ENCODE assay signal across 1 cellular context in genomic region chr1:95122151-95122697, GRCh38.
TF ChIP-seq lines count a peak whose summit lies in the region.

No MANE protein-coding gene starts in this region.

TF ChIP-seq in HepG2, 621 proteins besides CTCF, POLR2A, EP300 and RAD21 (continued from another document and continues in another):
- TF ChIP-seq AHDC1 (CRISPR knock-in tag; IDR thresholded peaks at IDR 0.05; ENCODE audit: borderline replicate concordance) = peak; percentile 97
- peak; percentile 97 for TF ChIP-seq NCOR1 (IDR thresholded peaks at IDR 0.05; ENCODE audit: borderline replicate concordance, low read length)
- no peak for TF ChIP-seq STAT5B (CRISPR knock-in tag; IDR thresholded peaks at IDR 0.05)
- TF ChIP-seq, protein P1, sequence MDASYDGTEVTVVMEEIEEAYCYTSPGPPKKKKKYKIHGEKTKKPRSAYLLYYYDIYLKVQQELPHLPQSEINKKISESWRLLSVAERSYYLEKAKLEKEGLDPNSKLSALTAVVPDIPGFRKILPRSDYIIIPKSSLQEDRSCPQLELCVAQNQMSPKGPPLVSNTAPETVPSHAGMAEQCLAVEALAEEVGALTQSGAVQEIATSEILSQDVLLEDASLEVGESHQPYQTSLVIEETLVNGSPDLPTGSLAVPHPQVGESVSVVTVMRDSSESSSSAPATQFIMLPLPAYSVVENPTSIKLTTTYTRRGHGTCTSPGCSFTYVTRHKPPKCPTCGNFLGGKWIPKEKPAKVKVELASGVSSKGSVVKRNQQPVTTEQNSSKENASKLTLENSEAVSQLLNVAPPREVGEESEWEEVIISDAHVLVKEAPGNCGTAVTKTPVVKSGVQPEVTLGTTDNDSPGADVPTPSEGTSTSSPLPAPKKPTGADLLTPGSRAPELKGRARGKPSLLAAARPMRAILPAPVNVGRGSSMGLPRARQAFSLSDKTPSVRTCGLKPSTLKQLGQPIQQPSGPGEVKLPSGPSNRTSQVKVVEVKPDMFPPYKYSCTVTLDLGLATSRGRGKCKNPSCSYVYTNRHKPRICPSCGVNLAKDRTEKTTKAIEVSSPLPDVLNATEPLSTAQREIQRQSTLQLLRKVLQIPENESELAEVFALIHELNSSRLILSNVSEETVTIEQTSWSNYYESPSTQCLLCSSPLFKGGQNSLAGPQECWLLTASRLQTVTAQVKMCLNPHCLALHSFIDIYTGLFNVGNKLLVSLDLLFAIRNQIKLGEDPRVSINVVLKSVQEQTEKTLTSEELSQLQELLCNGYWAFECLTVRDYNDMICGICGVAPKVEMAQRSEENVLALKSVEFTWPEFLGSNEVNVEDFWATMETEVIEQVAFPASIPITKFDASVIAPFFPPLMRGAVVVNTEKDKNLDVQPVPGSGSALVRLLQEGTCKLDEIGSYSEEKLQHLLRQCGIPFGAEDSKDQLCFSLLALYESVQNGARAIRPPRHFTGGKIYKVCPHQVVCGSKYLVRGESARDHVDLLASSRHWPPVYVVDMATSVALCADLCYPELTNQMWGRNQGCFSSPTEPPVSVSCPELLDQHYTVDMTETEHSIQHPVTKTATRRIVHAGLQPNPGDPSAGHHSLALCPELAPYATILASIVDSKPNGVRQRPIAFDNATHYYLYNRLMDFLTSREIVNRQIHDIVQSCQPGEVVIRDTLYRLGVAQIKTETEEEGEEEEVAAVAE (CRISPR knock-in tag; IDR thresholded peaks at IDR 0.05; ENCODE audit: borderline replicate concordance) = peak; percentile 32; the same call in 1 of the 2 replicates
- peak; percentile 38; the same call in 1 of the 2 replicates for TF ChIP-seq ZNF3 (CRISPR knock-in tag; IDR thresholded peaks at IDR 0.05)
- TF ChIP-seq CCAR2 (optimal IDR thresholded peaks at IDR 0.05; ENCODE audit: low read depth, low read length) = no peak
- no peak for TF ChIP-seq ZNF616 (CRISPR knock-in tag; IDR thresholded peaks at IDR 0.05; ENCODE audit: low read depth)
- no peak for TF ChIP-seq CC2D1A (CRISPR knock-in tag; IDR thresholded peaks at IDR 0.05)
- TF ChIP-seq ZNF367 (CRISPR knock-in tag; IDR thresholded peaks at IDR 0.05; ENCODE audit: borderline replicate concordance) = no peak
- TF ChIP-seq ZBED4 (CRISPR knock-in tag; IDR thresholded peaks at IDR 0.05; ENCODE audit: borderline replicate concordance) = 0 out of 2 replicates have a peak, but pooled peaks have one; percentile 45
- TF ChIP-seq HNRNPK (IDR thresholded peaks at IDR 0.05; ENCODE audit: low read depth, low read length, poor library complexity, severe bottlenecking) = no peak
- no peak for TF ChIP-seq BCL3 (CRISPR knock-in tag; IDR thresholded peaks at IDR 0.05)
- TF ChIP-seq SRSF1 (optimal IDR thresholded peaks at IDR 0.05; ENCODE audit: low read depth, low read length) = no peak
- no peak; the same call in 1 of the 2 replicates for TF ChIP-seq ARHGAP35 (CRISPR knock-in tag; IDR thresholded peaks at IDR 0.05; ENCODE audit: borderline replicate concordance)
- peak; percentile 71 for TF ChIP-seq TFE3 (CRISPR knock-in tag; IDR thresholded peaks at IDR 0.05)
- no peak for TF ChIP-seq E2F5 (CRISPR knock-in tag; conservative IDR thresholded peaks at IDR 0.05)
- peak; percentile 81; the same call in 1 of the 2 replicates for TF ChIP-seq ZNF878 (CRISPR knock-in tag; IDR thresholded peaks at IDR 0.05)
- TF ChIP-seq ZNF280D (CRISPR knock-in tag; IDR thresholded peaks at IDR 0.05) = peak; percentile 96
- TF ChIP-seq, protein P2, sequence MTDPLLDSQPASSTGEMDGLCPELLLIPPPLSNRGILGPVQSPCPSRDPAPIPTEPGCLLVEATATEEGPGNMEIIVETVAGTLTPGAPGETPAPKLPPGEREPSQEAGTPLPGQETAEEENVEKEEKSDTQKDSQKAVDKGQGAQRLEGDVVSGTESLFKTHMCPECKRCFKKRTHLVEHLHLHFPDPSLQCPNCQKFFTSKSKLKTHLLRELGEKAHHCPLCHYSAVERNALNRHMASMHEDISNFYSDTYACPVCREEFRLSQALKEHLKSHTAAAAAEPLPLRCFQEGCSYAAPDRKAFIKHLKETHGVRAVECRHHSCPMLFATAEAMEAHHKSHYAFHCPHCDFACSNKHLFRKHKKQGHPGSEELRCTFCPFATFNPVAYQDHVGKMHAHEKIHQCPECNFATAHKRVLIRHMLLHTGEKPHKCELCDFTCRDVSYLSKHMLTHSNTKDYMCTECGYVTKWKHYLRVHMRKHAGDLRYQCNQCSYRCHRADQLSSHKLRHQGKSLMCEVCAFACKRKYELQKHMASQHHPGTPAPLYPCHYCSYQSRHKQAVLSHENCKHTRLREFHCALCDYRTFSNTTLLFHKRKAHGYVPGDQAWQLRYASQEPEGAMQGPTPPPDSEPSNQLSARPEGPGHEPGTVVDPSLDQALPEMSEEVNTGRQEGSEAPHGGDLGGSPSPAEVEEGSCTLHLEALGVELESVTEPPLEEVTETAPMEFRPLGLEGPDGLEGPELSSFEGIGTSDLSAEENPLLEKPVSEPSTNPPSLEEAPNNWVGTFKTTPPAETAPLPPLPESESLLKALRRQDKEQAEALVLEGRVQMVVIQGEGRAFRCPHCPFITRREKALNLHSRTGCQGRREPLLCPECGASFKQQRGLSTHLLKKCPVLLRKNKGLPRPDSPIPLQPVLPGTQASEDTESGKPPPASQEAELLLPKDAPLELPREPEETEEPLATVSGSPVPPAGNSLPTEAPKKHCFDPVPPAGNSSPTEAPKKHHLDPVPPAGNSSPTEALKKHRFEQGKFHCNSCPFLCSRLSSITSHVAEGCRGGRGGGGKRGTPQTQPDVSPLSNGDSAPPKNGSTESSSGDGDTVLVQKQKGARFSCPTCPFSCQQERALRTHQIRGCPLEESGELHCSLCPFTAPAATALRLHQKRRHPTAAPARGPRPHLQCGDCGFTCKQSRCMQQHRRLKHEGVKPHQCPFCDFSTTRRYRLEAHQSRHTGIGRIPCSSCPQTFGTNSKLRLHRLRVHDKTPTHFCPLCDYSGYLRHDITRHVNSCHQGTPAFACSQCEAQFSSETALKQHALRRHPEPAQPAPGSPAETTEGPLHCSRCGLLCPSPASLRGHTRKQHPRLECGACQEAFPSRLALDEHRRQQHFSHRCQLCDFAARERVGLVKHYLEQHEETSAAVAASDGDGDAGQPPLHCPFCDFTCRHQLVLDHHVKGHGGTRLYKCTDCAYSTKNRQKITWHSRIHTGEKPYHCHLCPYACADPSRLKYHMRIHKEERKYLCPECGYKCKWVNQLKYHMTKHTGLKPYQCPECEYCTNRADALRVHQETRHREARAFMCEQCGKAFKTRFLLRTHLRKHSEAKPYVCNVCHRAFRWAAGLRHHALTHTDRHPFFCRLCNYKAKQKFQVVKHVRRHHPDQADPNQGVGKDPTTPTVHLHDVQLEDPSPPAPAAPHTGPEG (CRISPR knock-in tag; IDR thresholded peaks at IDR 0.05) = no peak
